ENCODE assay signal across 31 cellular contexts in the genomic region with DNA sequence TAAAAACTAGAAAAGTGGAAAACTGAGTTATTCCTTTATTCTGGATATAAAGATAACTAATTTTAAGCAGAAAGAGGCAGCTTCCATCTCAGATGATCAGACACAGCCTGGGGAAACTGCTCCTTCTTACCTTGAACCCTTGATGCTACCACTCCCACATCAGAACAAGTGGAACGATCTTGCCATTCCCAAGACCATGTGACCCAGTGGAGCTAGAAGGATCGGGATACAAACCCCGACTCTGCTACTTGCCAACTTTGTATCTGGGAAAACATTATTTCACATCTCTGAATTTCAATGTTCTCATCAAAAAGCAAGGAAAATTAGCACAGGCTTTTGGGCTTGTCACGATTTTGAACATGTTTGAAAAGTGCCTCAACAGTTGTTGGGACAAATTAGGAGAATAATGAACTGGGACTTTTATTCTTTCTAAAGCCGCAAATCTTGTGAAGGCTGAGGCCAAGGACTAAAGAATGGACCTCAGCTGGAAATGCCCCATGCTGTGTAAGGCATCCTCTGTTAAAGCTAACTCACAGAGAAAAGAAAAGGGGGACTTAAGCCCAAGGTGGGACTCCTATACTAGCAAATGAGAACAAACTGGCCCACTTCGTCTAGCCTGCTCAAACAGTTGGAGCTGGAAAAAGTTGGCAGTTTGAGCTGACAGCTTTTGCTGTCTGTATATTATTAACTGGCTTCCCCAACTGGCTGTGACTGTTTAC.
"Had no signal": no experiment of that assay in that cellular context is flagged by ENCODE, and none has a peak within 500 bp of the region (broad histone marks: within the 10 kb centered on the region; RNA-seq: fewer than 3 reads in every experiment).

No MANE protein-coding gene starts in this region.

- H3K36me3 Mint-ChIP-seq: activated naive CD4-positive, alpha-beta T cell treated with anti-CD3 and anti-CD28 coated beads, Interleukin-2, amount 50 U/mL, for 72 hours; mesothelial cell of epicardium; naive thymus-derived CD8-positive, alpha-beta T cell had no signal

- H3K9me3 Mint-ChIP-seq: activated T-cell treated with anti-CD3 and anti-CD28 coated beads, Interleukin-2, amount 50 U/mL, for 24 hours; activated T-helper 17 cell treated with anti-CD3 and anti-CD28 coated beads, Interleukin-2, amount 50 U/mL, for 72 hours; mesothelial cell of epicardium had no signal

- H3K4me3 ChIP-seq: ascending aorta, left ventricle myocardium inferior, ovary, prostate gland, right atrium auricular region, spleen, thoracic aorta, upper lobe of left lung had no signal

- H3K27ac Mint-ChIP-seq: activated naive CD4-positive, alpha-beta T cell treated with anti-CD3 and anti-CD28 coated beads, Interleukin-2, amount 50 U/mL, for 72 hours; activated T-cell treated with anti-CD3 and anti-CD28 coated beads, Interleukin-2, amount 50 U/mL, for 24 hours; activated T-helper 17 cell treated with anti-CD3 and anti-CD28 coated beads, Interleukin-2, amount 50 U/mL, for 72 hours; mesothelial cell of epicardium; naive thymus-derived CD8-positive, alpha-beta T cell had no signal

- FAIRE-seq: colon, endothelial cell of umbilical vein, TTC549 had no signal

- H3K4me1 Mint-ChIP-seq: activated T-helper 17 cell treated with anti-CD3 and anti-CD28 coated beads, Interleukin-2, amount 50 U/mL, for 72 hours; naive thymus-derived CD8-positive, alpha-beta T cell had no signal

- H3K9me3 ChIP-seq: ascending aorta, left ventricle myocardium inferior, neutrophil, ovary, prostate gland, right atrium auricular region, spleen, thoracic aorta, upper lobe of left lung had no signal

- ATAC-seq: activated naive CD4-positive, alpha-beta T cell treated with anti-CD3 and anti-CD28 coated beads, Interleukin-2, amount 50 U/mL, for 72 hours; activated T-helper 17 cell treated with anti-CD3 and anti-CD28 coated beads, Interleukin-2, amount 50 U/mL, for 72 hours; esophagus mucosa; naive thymus-derived CD8-positive, alpha-beta T cell had no signal

- H3K27me3 ChIP-seq: ascending aorta, brain microvascular endothelial cell, neutrophil, ovary, right atrium auricular region, spleen, upper lobe of left lung had no signal

- H3K27ac ChIP-seq: ascending aorta, brain microvascular endothelial cell, left ventricle myocardium inferior, neutrophil, ovary, prostate gland, right atrium auricular region, spleen, thoracic aorta, upper lobe of left lung, WERI-Rb-1 had no signal

- H3K36me3 ChIP-seq: ascending aorta, brain microvascular endothelial cell, left ventricle myocardium inferior, neutrophil, ovary, prostate gland, right atrium auricular region, spleen, thoracic aorta, upper lobe of left lung, WERI-Rb-1 had no signal

- DNase-seq: activated CD4-positive, alpha-beta T cell treated with anti-CD3 and anti-CD28 coated beads for 1 hour; activated CD4-positive, alpha-beta T cell treated with anti-CD3 and anti-CD28 coated beads, Interleukin-2, amount 50 U/mL, for 1 hour; activated CD8-positive, alpha-beta memory T cell treated with anti-CD3 and anti-CD28 coated beads for 24 hours; activated CD8-positive, alpha-beta memory T cell treated with anti-CD3 and anti-CD28 coated beads, Interleukin-2, amount 50 U/mL, for 4 hours; activated T-cell treated with anti-CD3 and anti-CD28 coated beads, Interleukin-2, amount 50 U/mL, for 24 hours; brain microvascular endothelial cell; central memory CD4-positive, alpha-beta T cell; effector memory CD4-positive, alpha-beta T cell; head of caudate nucleus; hypothalamus; left ventricle myocardium inferior; naive thymus-derived CD8-positive, alpha-beta T cell; ovary; spleen; stimulated activated CD4-positive, alpha-beta T cell treated with anti-CD3 and anti-CD28 coated beads, Interleukin-4, amount 100 ng/mL, for 1 hour; stimulated activated naive CD4-positive, alpha-beta T cell treated with Interleukin-2 at 50 U/mL for 16 hours; T-helper 1 cell; upper lobe of left lung; WERI-Rb-1 had no signal

- H3K4me1 ChIP-seq: ascending aorta, prostate gland, spleen, upper lobe of left lung had no signal

- H3K27me3 Mint-ChIP-seq: activated T-cell treated with anti-CD3 and anti-CD28 coated beads, Interleukin-2, amount 50 U/mL, for 24 hours; activated T-helper 17 cell treated with anti-CD3 and anti-CD28 coated beads, Interleukin-2, amount 50 U/mL, for 72 hours had no signal

- H3K4me3 Mint-ChIP-seq: activated T-cell treated with anti-CD3 and anti-CD28 coated beads, Interleukin-2, amount 50 U/mL, for 24 hours; activated T-helper 17 cell treated with anti-CD3 and anti-CD28 coated beads, Interleukin-2, amount 50 U/mL, for 72 hours; mesothelial cell of epicardium; naive thymus-derived CD8-positive, alpha-beta T cell had no signal
